ENCODE assay signal across 35 cellular contexts in the genomic region with DNA sequence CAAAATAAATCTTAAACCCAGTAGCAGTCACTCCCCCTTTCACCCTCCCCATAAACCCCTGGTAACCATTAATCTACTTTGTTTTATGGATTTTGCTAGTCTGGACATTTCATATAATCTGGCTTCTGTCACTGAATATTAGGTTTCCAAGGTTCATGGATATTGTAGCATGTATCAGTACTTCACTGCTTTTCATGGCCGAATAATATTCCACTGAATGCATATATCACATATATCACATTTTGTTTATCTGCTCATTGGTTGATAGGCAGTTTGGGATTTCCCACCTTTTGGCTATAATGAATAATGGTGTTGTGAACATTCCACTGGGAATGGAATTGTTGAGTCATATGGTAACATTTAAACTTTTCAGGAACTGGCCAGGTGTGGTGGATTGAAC. TPM values are rescaled to one million over a fixed set of nuclear protein-coding genes. Genes with fewer than 3 reads are reported as not detected.
"Had no signal": no experiment of that assay in that cellular context is flagged by ENCODE, and none has a peak within 500 bp of the region (broad histone marks: within the 10 kb centered on the region; RNA-seq: fewer than 3 reads in every experiment).

No MANE protein-coding gene starts in this region.

- H3K27ac ChIP-seq: ascending aorta, VCaP had no signal

- H3K9me3 Mint-ChIP-seq: activated B cell treated with CpG ODN at 0.5 μM for 24 hours; activated CD4-positive, alpha-beta memory T cell treated with anti-CD3 and anti-CD28 coated beads for 36 hours; activated CD4-positive, alpha-beta T cell treated with anti-CD3 and anti-CD28 coated beads, Interleukin-2, amount 10 ng/mL, durations not matched to agents 24 days and 14 days; activated CD8-positive, alpha-beta T cell treated with anti-CD3 and anti-CD28 coated beads for 36 hours; activated naive CD4-positive, alpha-beta T cell treated with anti-CD3 and anti-CD28 coated beads, Interleukin-2, amount 50 U/mL, for 24 hours; activated naive CD8-positive, alpha-beta T cell treated with anti-CD3 and anti-CD28 coated beads, Interleukin-2, amount 10 ng/mL, durations not matched to agents 7 days and 5 days; activated naive CD8-positive, alpha-beta T cell treated with anti-CD3 and anti-CD28 coated beads, Interleukin-2, amount 50 U/mL, for 24 hours; activated T-cell treated with anti-CD3 and anti-CD28 coated beads, Interleukin-2, amount 50 U/mL, for 4 hours; activated T-cell treated with anti-CD3 and anti-CD28 coated beads, Interleukin-2, amount 50 U/mL, for 72 hours; activated T-helper 1 cell treated with anti-CD3 and anti-CD28 coated beads, Interleukin-12 subunit alpha, Interleukin-12 subunit beta, Interleukin-2, Interleukin-4 antibody, amounts not matched to agents 30 ng/mL and 10 ng/mL and 1 ng/mL, durations not matched to agents 14 hours and 24 hours and 36 hours; activated T-helper 17 cell treated with anti-CD3 and anti-CD28 coated beads, Interleukin-2, amount 50 U/mL, for 72 hours; T-cell; T-helper 2 cell treated with Interferon-gamma antibody and Interleukin-4, amounts not matched to agents 5 μg/mL and 100 μg/mL, for 36 hours had no signal

- H3K4me3 Mint-ChIP-seq: activated B cell treated with CpG ODN at 0.5 μM for 24 hours; activated CD4-positive, alpha-beta memory T cell treated with anti-CD3 and anti-CD28 coated beads for 36 hours; activated CD4-positive, alpha-beta T cell treated with anti-CD3 and anti-CD28 coated beads, Interleukin-2, amount 10 ng/mL, durations not matched to agents 24 days and 14 days; activated CD8-positive, alpha-beta T cell treated with anti-CD3 and anti-CD28 coated beads for 36 hours; activated naive CD4-positive, alpha-beta T cell treated with anti-CD3 and anti-CD28 coated beads, Interleukin-2, amount 50 U/mL, for 24 hours; activated naive CD8-positive, alpha-beta T cell; activated naive CD8-positive, alpha-beta T cell treated with anti-CD3 and anti-CD28 coated beads, Interleukin-2, amount 10 ng/mL, durations not matched to agents 7 days and 5 days; activated naive CD8-positive, alpha-beta T cell treated with anti-CD3 and anti-CD28 coated beads, Interleukin-2, amount 50 U/mL, for 24 hours; activated T-cell treated with anti-CD3 and anti-CD28 coated beads, Interleukin-2, amount 50 U/mL, for 4 hours; activated T-cell treated with anti-CD3 and anti-CD28 coated beads, Interleukin-2, amount 50 U/mL, for 72 hours; activated T-helper 1 cell treated with anti-CD3 and anti-CD28 coated beads, Interleukin-12 subunit alpha, Interleukin-12 subunit beta, Interleukin-2, Interleukin-4 antibody, amounts not matched to agents 30 ng/mL and 10 ng/mL and 1 ng/mL, durations not matched to agents 14 hours and 24 hours and 36 hours; activated T-helper 17 cell treated with anti-CD3 and anti-CD28 coated beads, Interleukin-2, amount 50 U/mL, for 72 hours; brain; T-cell; T-helper 17 cell; T-helper 2 cell treated with Interferon-gamma antibody and Interleukin-4, amounts not matched to agents 5 μg/mL and 100 μg/mL, for 36 hours had no signal

- H3K36me3 Mint-ChIP-seq: activated naive CD4-positive, alpha-beta T cell treated with anti-CD3 and anti-CD28 coated beads, Interleukin-2, amount 50 U/mL, for 24 hours; activated naive CD8-positive, alpha-beta T cell; activated naive CD8-positive, alpha-beta T cell treated with anti-CD3 and anti-CD28 coated beads, Interleukin-2, amount 10 ng/mL, durations not matched to agents 7 days and 5 days; T-cell had no signal

- DNase-seq: activated B cell treated with CpG ODN at 0.5 μM for 24 hours; activated CD4-positive, alpha-beta memory T cell treated with anti-CD3 and anti-CD28 coated beads for 36 hours; activated CD4-positive, alpha-beta T cell treated with anti-CD3 and anti-CD28 coated beads for 4 hours; activated CD4-positive, alpha-beta T cell treated with anti-CD3 and anti-CD28 coated beads, Interleukin-2, amount 10 ng/mL, durations not matched to agents 24 days and 14 days; activated CD4-positive, alpha-beta T cell treated with anti-CD3 and anti-CD28 coated beads, Interleukin-2, amount 50 U/mL, for 1 hour; activated CD4-positive, alpha-beta T cell treated with anti-CD3 and anti-CD28 coated beads, Interleukin-2, amount 50 U/mL, for 4 hours; activated CD4-positive, CD25-positive, alpha-beta regulatory T cell treated with anti-CD3 and anti-CD28 coated beads, Interleukin-2, amount 50 U/mL, for 72 hours; activated CD8-positive, alpha-beta memory T cell treated with anti-CD3 and anti-CD28 coated beads, Interleukin-2, amount 50 U/mL, for 4 hours; activated CD8-positive, alpha-beta T cell treated with anti-CD3 and anti-CD28 coated beads for 36 hours; activated effector memory CD4-positive, alpha-beta T cell treated with Interleukin-2 at 50 U/mL for 16 hours; activated gamma-delta T cell; activated naive CD4-positive, alpha-beta T cell treated with Interleukin-2 at 50 U/mL for 16 hours; activated naive CD8-positive, alpha-beta T cell treated with anti-CD3 and anti-CD28 coated beads, Interleukin-2, amount 10 ng/mL, durations not matched to agents 7 days and 5 days; activated naive CD8-positive, alpha-beta T cell treated with anti-CD3 and anti-CD28 coated beads, Interleukin-2, amount 50 U/mL, for 24 hours; activated T-cell treated with anti-CD3 and anti-CD28 coated beads for 4 hours; activated T-cell treated with anti-CD3 and anti-CD28 coated beads, Interleukin-2, amount 50 U/mL, for 1 hour; activated T-cell treated with anti-CD3 and anti-CD28 coated beads, Interleukin-2, amount 50 U/mL, for 4 hours; activated T-cell treated with anti-CD3 and anti-CD28 coated beads, Interleukin-2, amount 50 U/mL, for 72 hours; amygdala; anterior cingulate cortex; central memory CD4-positive, alpha-beta T cell; T-cell; T-helper 17 cell; T-helper 9 cell had no signal

- H3K4me3 ChIP-seq: ascending aorta had no signal

- H3K27me3 Mint-ChIP-seq: activated B cell treated with CpG ODN at 0.5 μM for 24 hours; activated CD4-positive, alpha-beta memory T cell treated with anti-CD3 and anti-CD28 coated beads for 36 hours; activated CD8-positive, alpha-beta T cell treated with anti-CD3 and anti-CD28 coated beads for 36 hours; activated naive CD4-positive, alpha-beta T cell treated with anti-CD3 and anti-CD28 coated beads, Interleukin-2, amount 50 U/mL, for 24 hours; activated naive CD8-positive, alpha-beta T cell; activated naive CD8-positive, alpha-beta T cell treated with anti-CD3 and anti-CD28 coated beads, Interleukin-2, amount 10 ng/mL, durations not matched to agents 7 days and 5 days; activated T-helper 17 cell treated with anti-CD3 and anti-CD28 coated beads, Interleukin-2, amount 50 U/mL, for 72 hours; T-cell; T-helper 17 cell had no signal

- H3K36me3 ChIP-seq: ascending aorta had no signal

- H3K9me3 ChIP-seq: ascending aorta had no signal

- FAIRE-seq: TTC549 had no signal

- H3K27ac Mint-ChIP-seq: activated B cell treated with CpG ODN at 0.5 μM for 24 hours; activated CD4-positive, alpha-beta memory T cell treated with anti-CD3 and anti-CD28 coated beads for 36 hours; activated CD4-positive, alpha-beta T cell treated with anti-CD3 and anti-CD28 coated beads, Interleukin-2, amount 10 ng/mL, durations not matched to agents 24 days and 14 days; activated CD8-positive, alpha-beta T cell treated with anti-CD3 and anti-CD28 coated beads for 36 hours; activated naive CD4-positive, alpha-beta T cell treated with anti-CD3 and anti-CD28 coated beads, Interleukin-2, amount 50 U/mL, for 24 hours; activated naive CD8-positive, alpha-beta T cell; activated naive CD8-positive, alpha-beta T cell treated with anti-CD3 and anti-CD28 coated beads, Interleukin-2, amount 10 ng/mL, durations not matched to agents 7 days and 5 days; activated naive CD8-positive, alpha-beta T cell treated with anti-CD3 and anti-CD28 coated beads, Interleukin-2, amount 50 U/mL, for 24 hours; activated T-cell treated with anti-CD3 and anti-CD28 coated beads, Interleukin-2, amount 50 U/mL, for 72 hours; activated T-helper 1 cell treated with anti-CD3 and anti-CD28 coated beads, Interleukin-12 subunit alpha, Interleukin-12 subunit beta, Interleukin-2, Interleukin-4 antibody, amounts not matched to agents 30 ng/mL and 10 ng/mL and 1 ng/mL, durations not matched to agents 14 hours and 24 hours and 36 hours; activated T-helper 17 cell treated with anti-CD3 and anti-CD28 coated beads, Interleukin-2, amount 50 U/mL, for 72 hours; brain; T-cell; T-helper 17 cell; T-helper 2 cell treated with Interferon-gamma antibody and Interleukin-4, amounts not matched to agents 5 μg/mL and 100 μg/mL, for 36 hours had no signal

- H3K27me3 ChIP-seq: ascending aorta had no signal

RNA-seq across cellular contexts. Expression of a gene that starts 41.5 kb away (rescaled TPM):
- total RNA-seq: activated B cell treated with CpG ODN at 0.5 μM for 24 hours; activated CD8-positive, alpha-beta memory T cell treated with anti-CD3 and anti-CD28 coated beads for 36 hours; activated T-cell treated with anti-CD3 and anti-CD28 coated beads, Interleukin-2, amount 50 U/mL, for 4 hours; ascending aorta; cardiac septum; T-helper 17 cell had no signal
